In the genomic region with DNA sequence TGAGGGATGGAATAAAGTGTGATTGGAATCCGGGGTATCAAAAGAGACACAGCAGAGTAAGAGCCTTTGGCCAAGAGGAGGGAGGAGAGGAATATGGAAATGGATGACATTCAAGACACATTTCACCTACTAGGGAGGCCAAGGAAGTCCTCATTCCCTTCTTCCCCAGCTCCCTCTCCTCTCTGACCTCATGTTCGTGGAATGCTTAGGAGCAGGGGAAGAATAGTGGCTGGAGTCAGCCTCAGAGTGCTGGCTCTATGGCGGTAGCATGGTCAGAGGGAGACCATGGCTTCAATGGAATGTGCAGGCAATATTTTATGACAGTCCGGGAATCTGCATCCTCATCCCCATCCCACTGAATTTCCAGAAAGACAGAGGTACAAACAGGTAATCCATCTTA, we compare ENCODE assay signal across 15 cellular contexts.
DNase-seq lines count a peak whose midpoint lies in the region; ATAC-seq and TF ChIP-seq lines count a peak whose summit lies in the region.
"Had no signal": no experiment of that assay in that cellular context is flagged by ENCODE, and none has a peak within 500 bp of the region (broad histone marks: within the 10 kb centered on the region; RNA-seq: fewer than 3 reads in every experiment).

No MANE protein-coding gene starts in this region.

- CTCF ChIA-PET in A673 (lab: Charles Lee) = no interaction called here

- H3K27me3 Mint-ChIP-seq in nephron progenitor cell (ENCODE audit: low read depth, poor library complexity) (peaks cover 6% of the 10 kb centered on the region), endothelial cell (ENCODE audit: unreplicated experiment) (no peaks in the 10 kb centered on the region)

- H3K36me3 Mint-ChIP-seq in nephron progenitor cell (ENCODE audit: low read depth) (no peaks in the 10 kb centered on the region), endothelial cell (ENCODE audit: low read depth, unreplicated experiment) (no peaks in the 10 kb centered on the region)
- H3K36me3 Mint-ChIP-seq: activated naive CD8-positive, alpha-beta T cell treated with anti-CD3 and anti-CD28 coated beads for 36 hours had no signal

- no peak overlapping the region for H3K27ac ChIP-seq in RWPE2 (ENCODE audit: poor library complexity, severe bottlenecking)
- no peak overlapping the region for H3K27ac ChIP-seq in A673 (ENCODE audit: low read depth, low read length, poor library complexity, severe bottlenecking)

- peaks cover 4% of the 10 kb centered on the region for H3K9me3 Mint-ChIP-seq in nephron progenitor cell
- no peaks in the 10 kb centered on the region for H3K9me3 Mint-ChIP-seq in endothelial cell (ENCODE audit: unreplicated experiment)
- H3K9me3 Mint-ChIP-seq: activated naive CD8-positive, alpha-beta T cell treated with anti-CD3 and anti-CD28 coated beads for 36 hours had no signal

- no peak overlapping the region for H3K4me3 Mint-ChIP-seq in nephron progenitor cell
- no peak overlapping the region for H3K4me3 Mint-ChIP-seq in endothelial cell (ENCODE audit: unreplicated experiment)
- H3K4me3 Mint-ChIP-seq: activated naive CD8-positive, alpha-beta T cell treated with anti-CD3 and anti-CD28 coated beads for 36 hours had no signal

- H3K4me3 ChIP-seq in RWPE2 (ENCODE audit: severe bottlenecking) = no peak overlapping the region
- no peak overlapping the region for H3K4me3 ChIP-seq in fibroblast of pulmonary artery (replicated peaks; ENCODE audit: low read depth, low read length)
- H3K4me3 ChIP-seq in A673 (ENCODE audit: low read depth, low read length, poor library complexity, severe bottlenecking) = no peak overlapping the region

- ATAC-seq in RWPE2 (ENCODE audit: low read depth) = peak; percentile 59; the same call in 2 of the 3 replicates
- ATAC-seq: left lobe of liver had no signal

- H3K27ac Mint-ChIP-seq in nephron progenitor cell (peak overlapping the region; percentile 16), endothelial cell (ENCODE audit: unreplicated experiment) (no peak overlapping the region)
- H3K27ac Mint-ChIP-seq: activated naive CD8-positive, alpha-beta T cell treated with anti-CD3 and anti-CD28 coated beads for 36 hours had no signal

- H3K27me3 ChIP-seq in RWPE2 (ENCODE audit: insufficient read depth, poor library complexity, severe bottlenecking) (no peaks in the 10 kb centered on the region), A673 (replicated peaks; ENCODE audit: insufficient read depth, low read depth, low read length, poor library complexity) (no peaks in the 10 kb centered on the region)

- TF ChIP-seq CTCF in RWPE2 (IDR thresholded peaks at IDR 0.05; ENCODE audit: poor library complexity, severe bottlenecking) = no peak
- no peak for TF ChIP-seq CTCF in fibroblast of pulmonary artery (IDR thresholded peaks at IDR 0.05; ENCODE audit: low read length, missing control alignments)
- no peak for TF ChIP-seq CTCF in nephron progenitor cell (IDR thresholded peaks at IDR 0.05)
- no peak for TF ChIP-seq CTCF in A673 (conservative IDR thresholded peaks at IDR 0.05; ENCODE audit: low read depth, low read length)
- TF ChIP-seq CTCF in endothelial cell (IDR thresholded peaks at IDR 0.05; ENCODE audit: unreplicated experiment) = no peak

- peaks cover 7% of the 10 kb centered on the region for H3K4me1 Mint-ChIP-seq in nephron progenitor cell
- H3K4me1 Mint-ChIP-seq in endothelial cell (ENCODE audit: unreplicated experiment) = no peaks in the 10 kb centered on the region
- H3K4me1 Mint-ChIP-seq: activated naive CD8-positive, alpha-beta T cell treated with anti-CD3 and anti-CD28 coated beads for 36 hours had no signal

- DNase-seq in GM03348 (ENCODE audit: low spot score) = peak; percentile 27
- DNase-seq in RWPE2 (ENCODE audit: low spot score) = no peak
- peak; percentile 53 for DNase-seq in fibroblast of pulmonary artery (ENCODE audit: low read depth)
- no peak for DNase-seq in nephron progenitor cell
- DNase-seq in NCI-H1417 (lab: John Stamatoyannopoulos, UW) = no peak
- no peak for DNase-seq in NCI-H2081 treated with DMSO at 0.1 percent for 48 hours (lab: John Stamatoyannopoulos, UW)
- DNase-seq in A673 (ENCODE audit: low spot score) = no peak
- DNase-seq in endothelial cell (ENCODE audit: low spot score) = no peak
- DNase-seq: activated naive CD8-positive, alpha-beta T cell treated with anti-CD3 and anti-CD28 coated beads for 36 hours; Caco-2; hippocampal formation; Kasumi-1; NCI-H446; stimulated activated CD4-positive, alpha-beta T cell treated with anti-CD3 and anti-CD28 coated beads, Interleukin-2, amount 100 ng/mL, for 48 hours had no signal

- no TSS peak for BruUV-seq in A673 (replicated peaks; lab: Mats Ljungman, UMichigan)

- H3K36me3 ChIP-seq in RWPE2 (ENCODE audit: low read depth) (no peaks in the 10 kb centered on the region), A673 (ENCODE audit: insufficient read depth, low read length, poor library complexity, severe bottlenecking) (no peaks in the 10 kb centered on the region)

- no peaks in the 10 kb centered on the region for H3K4me1 ChIP-seq in RWPE2 (ENCODE audit: insufficient read depth, poor library complexity, severe bottlenecking)
- H3K4me1 ChIP-seq in A673 (ENCODE audit: insufficient read depth, low read length, poor library complexity, severe bottlenecking) = no peaks in the 10 kb centered on the region
- H3K4me1 ChIP-seq: Caco-2 had no signal

- intact Hi-C loops in A673 (cut with micrococcal nuclease; ENCODE audit: unreplicated experiment) = no loop called here

- H3K9me3 ChIP-seq in RWPE2 (ENCODE audit: severe bottlenecking) (no peaks in the 10 kb centered on the region), A673 (ENCODE audit: low read depth, low read length, poor library complexity, severe bottlenecking) (no peaks in the 10 kb centered on the region)
- H3K9me3 ChIP-seq: Caco-2 had no signal

- POLR2A ChIA-PET in A673 (lab: Charles Lee; ENCODE audit: low non-redundant PET) = no interaction called here

Comparison
In these comparisons a context has a peak if more than half of its experiments do, and no peak if none do; other contexts are left out.
1. DNase-seq: peak in GM03348 (single experiment) and fibroblast of pulmonary artery (single experiment); none in RWPE2 (single experiment), nephron progenitor cell (single experiment), NCI-H1417 (0 of 3), NCI-H2081 treated with DMSO at 0.1 percent for 48 hours (single experiment), A673 (single experiment) and endothelial cell (single experiment).